25 cellular contexts compared by ENCODE assay signal in the genomic region with DNA sequence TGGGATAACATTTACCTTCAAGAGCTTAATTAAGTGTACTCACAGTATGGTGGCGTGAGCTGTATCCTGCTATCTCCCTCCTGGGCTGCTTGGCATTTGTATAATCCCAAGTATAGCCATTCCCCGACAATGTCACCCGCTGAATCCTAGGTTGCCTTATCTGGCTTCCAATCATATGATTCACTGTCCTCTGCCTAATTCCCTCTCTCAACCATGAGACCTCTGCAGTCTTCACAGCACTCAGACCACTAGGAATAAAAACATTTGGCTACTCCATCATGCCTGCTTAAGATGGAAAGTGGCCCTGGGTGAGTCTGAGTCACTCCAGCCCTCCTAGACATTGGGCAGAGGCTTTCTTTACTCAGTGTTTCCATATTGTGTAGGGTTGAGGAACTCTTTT. TPM values are rescaled to one million over a fixed set of nuclear protein-coding genes. Genes with fewer than 3 reads are reported as not detected.
A peak's percentile ranks its signal among the peaks of the same experiment; 100 is the strongest.
DNase-seq lines count a peak whose midpoint lies in the region; FAIRE-seq and TF ChIP-seq lines count a peak whose summit lies in the region.
"Had no signal": no experiment of that assay in that cellular context is flagged by ENCODE, and none has a peak within 500 bp of the region (broad histone marks: within the 10 kb centered on the region; RNA-seq: fewer than 3 reads in every experiment).

No MANE protein-coding gene starts in this region.

- intact Hi-C loops in CD4-positive, alpha-beta memory T cell (cut with micrococcal nuclease) = no loop called here

- no peaks in the 10 kb centered on the region for H3K4me1 Mint-ChIP-seq in CD4-positive, alpha-beta memory T cell
- H3K4me1 Mint-ChIP-seq in type B pancreatic cell (ENCODE audit: unreplicated experiment) = no peaks in the 10 kb centered on the region
- H3K4me1 Mint-ChIP-seq: activated CD4-positive, alpha-beta T cell treated with anti-CD3 and anti-CD28 coated beads, Interleukin-2, amount 10 ng/mL, durations not matched to agents 7 days and 5 days had no signal

- no peaks in the 10 kb centered on the region for H3K27me3 ChIP-seq in effector memory CD4-positive, alpha-beta T cell (replicated peaks; ENCODE audit: control insufficient read depth, insufficient read depth, low read length, poor library complexity, severe bottlenecking)
- no peaks in the 10 kb centered on the region for H3K27me3 ChIP-seq in CD4-positive, alpha-beta memory T cell (ENCODE audit: insufficient read depth, low read length)
- H3K27me3 ChIP-seq: ascending aorta, esophagus muscularis mucosa, gastrocnemius medialis, right lobe of liver had no signal

- H3K36me3 ChIP-seq in effector memory CD4-positive, alpha-beta T cell (ENCODE audit: control insufficient read depth, insufficient read depth, low read length) = no peaks in the 10 kb centered on the region
- no peaks in the 10 kb centered on the region for H3K36me3 ChIP-seq in CD4-positive, alpha-beta memory T cell (ENCODE audit: insufficient read depth, low read length)
- H3K36me3 ChIP-seq: ascending aorta, esophagus muscularis mucosa, gastrocnemius medialis, right lobe of liver had no signal

- TF ChIP-seq POLR2A in H54 (IDR thresholded peaks at IDR 0.05; ENCODE audit: low read depth, low read length) = no peak

- peak; percentile 5 for DNase-seq in H54 (ENCODE audit: insufficient read length, low spot score)
- peak; percentile 46 for DNase-seq in T1000 (lab: John Stamatoyannopoulos, UW)
- peak; percentile 25 for DNase-seq in fibroblast of villous mesenchyme (ENCODE audit: low read depth)
- peak; percentile 16 for DNase-seq in urothelium cell line (ENCODE audit: low spot score)
- no peak for DNase-seq in effector memory CD4-positive, alpha-beta T cell
- DNase-seq in CD4-positive, alpha-beta memory T cell = no peak
- no peak for DNase-seq in type B pancreatic cell (ENCODE audit: extremely low spot score, unreplicated experiment)
- DNase-seq: activated CD4-positive, alpha-beta T cell treated with anti-CD3 and anti-CD28 coated beads, Interleukin-2, amount 10 ng/mL, durations not matched to agents 7 days and 5 days; activated naive CD4-positive, alpha-beta T cell treated with anti-CD3 and anti-CD28 coated beads, Interleukin-2, amount 50 U/mL, for 16 hours; activated T-cell treated with anti-CD3 and anti-CD28 coated beads, Interleukin-2, amount 50 U/mL, for 72 hours; CD4-positive, alpha-beta T cell; gastrocnemius medialis; GDM1; hippocampal formation; NCI-H1092; NCI-H2029; NCI-H2227 treated with DMSO at 0.1 percent for 48 hours; posterior cingulate gyrus; right lobe of liver had no signal

- TF ChIP-seq CTCF in fibroblast of villous mesenchyme (IDR thresholded peaks at IDR 0.05; ENCODE audit: insufficient read depth, low read depth, low read length) (no peak), type B pancreatic cell (conservative IDR thresholded peaks at IDR 0.05) (no peak)

- no peaks in the 10 kb centered on the region for H3K9me3 ChIP-seq in effector memory CD4-positive, alpha-beta T cell (ENCODE audit: control insufficient read depth, low read length)
- H3K9me3 ChIP-seq in CD4-positive, alpha-beta memory T cell (ENCODE audit: control insufficient read depth in 1 of 2, low read length in 2 of 2) = no peaks in the 10 kb centered on the region
- H3K9me3 ChIP-seq: ascending aorta, gastrocnemius medialis, right lobe of liver had no signal

- no peak overlapping the region for H3K4me3 Mint-ChIP-seq in CD4-positive, alpha-beta memory T cell
- H3K4me3 Mint-ChIP-seq in type B pancreatic cell = no peak overlapping the region
- H3K4me3 Mint-ChIP-seq: activated CD4-positive, alpha-beta T cell treated with anti-CD3 and anti-CD28 coated beads, Interleukin-2, amount 10 ng/mL, durations not matched to agents 7 days and 5 days; activated T-cell treated with anti-CD3 and anti-CD28 coated beads, Interleukin-2, amount 50 U/mL, for 72 hours; CD4-positive, alpha-beta T cell; neural crest cell; stimulated activated naive CD8-positive, alpha-beta T cell treated with anti-CD3 and anti-CD28 coated beads, Interleukin-15, Interleukin-2, amounts not matched to agents 100 ng/mL and 50 ng/mL, for 24 hours had no signal

- POLR2A ChIA-PET in CD4-positive, alpha-beta memory T cell (lab: Charles Lee; ENCODE audit: partially characterized antibody) = no interaction called here

- FAIRE-seq in H54 (lab: Jason Lieb, UNC) = peak; percentile 90
- no peak for FAIRE-seq in urothelium cell line (lab: Jason Lieb, UNC)
- FAIRE-seq: HepG2, islet of Langerhans had no signal

- H3K9me3 Mint-ChIP-seq in CD4-positive, alpha-beta memory T cell = peaks cover 0 to 7% (median under 1%) of the 10 kb centered on the region in 8 donors
- no peaks in the 10 kb centered on the region for H3K9me3 Mint-ChIP-seq in type B pancreatic cell
- H3K9me3 Mint-ChIP-seq: activated CD4-positive, alpha-beta T cell treated with anti-CD3 and anti-CD28 coated beads, Interleukin-2, amount 10 ng/mL, durations not matched to agents 7 days and 5 days; CD4-positive, alpha-beta T cell; neural crest cell had no signal

- H3K27me3 Mint-ChIP-seq in CD4-positive, alpha-beta memory T cell = no peaks in the 10 kb centered on the region
- H3K27me3 Mint-ChIP-seq in type B pancreatic cell = no peaks in the 10 kb centered on the region
- H3K27me3 Mint-ChIP-seq: activated CD4-positive, alpha-beta T cell treated with anti-CD3 and anti-CD28 coated beads, Interleukin-2, amount 10 ng/mL, durations not matched to agents 7 days and 5 days; CD4-positive, alpha-beta T cell; stimulated activated naive CD8-positive, alpha-beta T cell treated with anti-CD3 and anti-CD28 coated beads, Interleukin-15, Interleukin-2, amounts not matched to agents 100 ng/mL and 50 ng/mL, for 24 hours had no signal

- CTCF ChIA-PET in CD4-positive, alpha-beta memory T cell (lab: Charles Lee; ENCODE audit: partially characterized antibody) = no interaction called here

- no peak overlapping the region for H3K27ac Mint-ChIP-seq in CD4-positive, alpha-beta memory T cell
- H3K27ac Mint-ChIP-seq in type B pancreatic cell = no peak overlapping the region
- H3K27ac Mint-ChIP-seq: activated CD4-positive, alpha-beta T cell treated with anti-CD3 and anti-CD28 coated beads, Interleukin-2, amount 10 ng/mL, durations not matched to agents 7 days and 5 days; activated T-cell treated with anti-CD3 and anti-CD28 coated beads, Interleukin-2, amount 50 U/mL, for 72 hours; CD4-positive, alpha-beta T cell; stimulated activated naive CD8-positive, alpha-beta T cell treated with anti-CD3 and anti-CD28 coated beads, Interleukin-15, Interleukin-2, amounts not matched to agents 100 ng/mL and 50 ng/mL, for 24 hours had no signal

- no peaks in the 10 kb centered on the region for H3K4me1 ChIP-seq in effector memory CD4-positive, alpha-beta T cell (ENCODE audit: control insufficient read depth, insufficient read depth, low read length, poor library complexity, severe bottlenecking)
- no peaks in the 10 kb centered on the region for H3K4me1 ChIP-seq in CD4-positive, alpha-beta memory T cell (ENCODE audit: insufficient read depth, low read length)
- H3K4me1 ChIP-seq: ascending aorta, gastrocnemius medialis, right lobe of liver had no signal

- no peak overlapping the region for H3K4me3 ChIP-seq in fibroblast of villous mesenchyme (ENCODE audit: low read depth, low read length)
- no peak overlapping the region for H3K4me3 ChIP-seq in effector memory CD4-positive, alpha-beta T cell (ENCODE audit: insufficient read depth, low read depth, low read length, poor library complexity, severe bottlenecking)
- H3K4me3 ChIP-seq in CD4-positive, alpha-beta memory T cell (ENCODE audit: low read length in 2 of 2) = no peak overlapping the region
- H3K4me3 ChIP-seq: ascending aorta, esophagus muscularis mucosa, gastrocnemius medialis, right lobe of liver had no signal

- no peaks in the 10 kb centered on the region for H3K36me3 Mint-ChIP-seq in CD4-positive, alpha-beta memory T cell
- H3K36me3 Mint-ChIP-seq in type B pancreatic cell = no peaks in the 10 kb centered on the region

- H3K27ac ChIP-seq in effector memory CD4-positive, alpha-beta T cell (ENCODE audit: insufficient read depth, low read length, poor library complexity, severe bottlenecking) = no peak overlapping the region
- no peak overlapping the region for H3K27ac ChIP-seq in CD4-positive, alpha-beta memory T cell (ENCODE audit: low read depth, low read length)
- H3K27ac ChIP-seq: ascending aorta, esophagus muscularis mucosa, gastrocnemius medialis, right lobe of liver had no signal

RNA-seq across cellular contexts. Expression of a gene that starts 28.9 kb away (rescaled TPM):
- total RNA-seq in fibroblast of villous mesenchyme = 75.7 and 98.0 TPM in 2 replicates
- 1 to 10 TPM; 2.1 to 2.7 TPM for total RNA-seq in CD4-positive, alpha-beta memory T cell
- polyA plus RNA-seq in CD4-positive, alpha-beta memory T cell = 1 to 10 TPM in 1 of 2 donors, not detected in 1; 1.2 TPM
- 76.4 and 79.5 TPM in 2 replicates for total RNA-seq in type B pancreatic cell (ENCODE audit: low replicate concordance)

Comparison
In these comparisons a context has a peak if more than half of its experiments do, and no peak if none do; other contexts are left out.
1. DNase-seq: peak in H54 (single experiment), T1000 (single experiment), fibroblast of villous mesenchyme (single experiment) and urothelium cell line (single experiment); none in effector memory CD4-positive, alpha-beta T cell (0 of 3), CD4-positive, alpha-beta memory T cell (0 of 5) and type B pancreatic cell (single experiment).
2. RNA of a gene that starts 28.9 kb away (total RNA-seq): 75.7 to 98.0 TPM in fibroblast of villous mesenchyme and 76.4 to 79.5 TPM in type B pancreatic cell; 2.1 to 2.7 TPM in CD4-positive, alpha-beta memory T cell; every median in the first group is over 10 times any median in the second.